ENCODE assay signal across 23 cellular contexts in the genomic region with DNA sequence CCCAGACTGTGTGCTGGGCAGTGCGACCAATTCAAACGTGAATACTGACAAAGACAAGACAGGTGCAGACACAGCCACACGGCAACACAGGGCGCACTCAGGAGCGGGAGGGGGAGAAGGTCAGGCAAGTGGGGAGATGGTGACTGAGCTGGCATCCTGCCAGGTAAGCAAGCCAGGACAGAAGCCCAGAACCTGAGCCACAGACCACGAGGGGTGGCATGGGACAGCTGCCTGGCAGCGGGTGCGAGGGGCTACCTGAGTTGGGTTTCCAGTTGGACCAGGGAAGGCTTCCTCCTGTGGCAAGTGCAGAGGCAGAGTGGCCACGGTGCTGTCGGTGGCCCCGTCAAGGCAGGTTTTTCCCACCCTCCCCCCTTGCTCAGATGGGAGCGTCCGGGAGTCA.
"Had no signal": no experiment of that assay in that cellular context is flagged by ENCODE, and none has a peak within 500 bp of the region (broad histone marks: within the 10 kb centered on the region; RNA-seq: fewer than 3 reads in every experiment).

No MANE protein-coding gene starts in this region.

- H3K4me3 ChIP-seq: hepatocyte, left ventricle myocardium inferior, lower lobe of right lung, neural progenitor cell, pancreas, tibial artery, upper lobe of left lung, uterus had no signal

- FAIRE-seq: kidney, pancreas had no signal

- DNase-seq: foreskin keratinocyte; head of caudate nucleus; kidney; left cardiac atrium; left ventricle myocardium inferior; lower lobe of right lung; mesenchymal stem cell; midbrain; occipital lobe; right cardiac atrium; stimulated activated CD4-positive, alpha-beta T cell treated with anti-CD3 and anti-CD28 coated beads, Interleukin-15, amount 100 ng/mL, for 24 hours; stimulated activated CD4-positive, alpha-beta T cell treated with anti-CD3 and anti-CD28 coated beads, Interleukin-1b, Interleukin-23, amount 100 ng/mL, for 48 hours; stimulated activated CD4-positive, alpha-beta T cell treated with anti-CD3 and anti-CD28 coated beads, Interleukin-4, amount 100 ng/mL, for 24 hours; tibial artery; uterus had no signal

- H3K27me3 ChIP-seq: foreskin keratinocyte, hepatocyte, neural progenitor cell, pancreas, tibial artery, upper lobe of left lung, uterus had no signal

- H3K79me2 ChIP-seq: hepatocyte had no signal

- H3K4me1 ChIP-seq: foreskin keratinocyte, lower lobe of right lung, neural progenitor cell, pancreas, uterus had no signal

- H3K9me3 ChIP-seq: pancreas, uterus had no signal

- H3K27ac ChIP-seq: foreskin keratinocyte, hepatocyte, left ventricle myocardium inferior, lower lobe of right lung, neural progenitor cell, pancreas, tibial artery, upper lobe of left lung, uterus had no signal

- H3K27ac Mint-ChIP-seq: natural killer cell treated with Interleukin-12 subunit alpha and Interleukin-12 subunit beta and Interleukin-15 and Interleukin-18, amount 100 ng/mL, for 72 hours; neural progenitor cell; progenitor cell of endocrine pancreas; stimulated activated memory B cell treated with anti-CD40 and anti-IgM and Interleukin-4, amounts not matched to agents 10 μg/mL and 1 μg/mL and 100 μg/mL, for 72 hours; stimulated activated naive CD8-positive, alpha-beta T cell treated with anti-CD3 and anti-CD28 coated beads, Interleukin-15, Interleukin-2, amounts not matched to agents 100 ng/mL and 50 ng/mL, for 24 hours had no signal

- H2AFZ ChIP-seq: hepatocyte, neural progenitor cell had no signal

- H3K9ac ChIP-seq: neural progenitor cell had no signal

- H3K9me3 Mint-ChIP-seq: natural killer cell treated with Interleukin-12 subunit alpha and Interleukin-12 subunit beta and Interleukin-15 and Interleukin-18, amount 100 ng/mL, for 72 hours had no signal

- H3K36me3 ChIP-seq: left ventricle myocardium inferior, lower lobe of right lung, neural progenitor cell, pancreas, tibial artery, upper lobe of left lung, uterus had no signal

- H3K4me2 ChIP-seq: hepatocyte, neural progenitor cell had no signal

- H3K36me3 Mint-ChIP-seq: natural killer cell treated with Interleukin-12 subunit alpha and Interleukin-12 subunit beta and Interleukin-15 and Interleukin-18, amount 100 ng/mL, for 72 hours; neural progenitor cell had no signal

- ATAC-seq: foreskin keratinocyte; left cardiac atrium; lower lobe of right lung; natural killer cell treated with Interleukin-12 subunit alpha and Interleukin-12 subunit beta and Interleukin-15 and Interleukin-18, amount 100 ng/mL, for 72 hours; pancreas; right cardiac atrium; stimulated activated memory B cell treated with anti-CD40 and anti-IgM and Interleukin-4, amounts not matched to agents 10 μg/mL and 1 μg/mL and 100 μg/mL, for 72 hours had no signal

- H3K4me3 Mint-ChIP-seq: natural killer cell treated with Interleukin-12 subunit alpha and Interleukin-12 subunit beta and Interleukin-15 and Interleukin-18, amount 100 ng/mL, for 72 hours; neural progenitor cell; stimulated activated memory B cell treated with anti-CD40 and anti-IgM and Interleukin-4, amounts not matched to agents 10 μg/mL and 1 μg/mL and 100 μg/mL, for 72 hours; stimulated activated naive CD8-positive, alpha-beta T cell treated with anti-CD3 and anti-CD28 coated beads, Interleukin-15, Interleukin-2, amounts not matched to agents 100 ng/mL and 50 ng/mL, for 24 hours had no signal
